In the genomic region with DNA sequence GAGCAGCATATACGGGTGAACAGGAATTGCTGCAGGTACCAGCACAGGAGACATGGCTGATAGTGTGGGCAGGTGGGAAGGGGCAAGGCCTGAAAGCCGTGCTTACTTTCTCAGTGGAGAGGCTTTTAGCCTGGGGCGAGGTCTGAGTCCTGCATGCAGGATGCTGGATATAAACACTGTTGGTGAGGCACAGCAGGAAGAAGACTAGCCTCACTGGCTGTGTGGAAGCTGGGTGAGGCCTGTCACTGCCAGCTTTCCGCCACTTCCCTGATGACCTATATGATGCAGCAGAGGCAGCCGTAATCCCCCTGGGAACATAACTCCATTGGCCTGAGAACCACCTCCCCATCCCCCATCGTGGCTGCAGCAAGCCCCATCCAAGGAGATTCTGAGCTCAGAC, we compare ENCODE assay signal across 18 cellular contexts. TPM values are rescaled to one million over a fixed set of nuclear protein-coding genes. Genes with fewer than 3 reads are reported as not detected.
DNase-seq lines count a peak whose midpoint lies in the region; ATAC-seq and TF ChIP-seq lines count a peak whose summit lies in the region.
"Had no signal": no experiment of that assay in that cellular context is flagged by ENCODE, and none has a peak within 500 bp of the region (broad histone marks: within the 10 kb centered on the region; RNA-seq: fewer than 3 reads in every experiment).

No MANE protein-coding gene starts in this region.

- H3K36me3 Mint-ChIP-seq in GM23338 (ENCODE audit: low read depth) (peaks cover 9% of the 10 kb centered on the region), endodermal cell (ENCODE audit: low read depth) (peaks cover 2% of the 10 kb centered on the region), neural progenitor cell (peaks cover 4% of the 10 kb centered on the region)

- no peaks in the 10 kb centered on the region for H3K27me3 ChIP-seq in GM23338 (ENCODE audit: insufficient read depth)
- no peaks in the 10 kb centered on the region for H3K27me3 ChIP-seq in endodermal cell (ENCODE audit: control insufficient read depth, insufficient read depth, low read length, poor library complexity, severe bottlenecking)
- no peaks in the 10 kb centered on the region for H3K27me3 ChIP-seq in neural progenitor cell
- H3K27me3 ChIP-seq: BLaER1 had no signal

- no peak overlapping the region for H3K9ac ChIP-seq in endodermal cell (ENCODE audit: extremely low read depth, low read length, poor library complexity, severe bottlenecking)
- no peak overlapping the region for H3K9ac ChIP-seq in neural progenitor cell
- H3K9ac ChIP-seq: BLaER1 had no signal

- H3K9me3 Mint-ChIP-seq in GM23338, result peaks cover 13% of the 10 kb centered on the region; the same call in 2 of the 3 replicates
- peaks cover 20% of the 10 kb centered on the region for H3K9me3 Mint-ChIP-seq in endodermal cell
- H3K9me3 Mint-ChIP-seq in neural progenitor cell, result peaks cover 20% of the 10 kb centered on the region

- TF ChIP-seq CTCF in GM23338 (conservative IDR thresholded peaks at IDR 0.05; ENCODE audit: low read depth in 2 of 2), result no peak
- TF ChIP-seq CTCF in endodermal cell (conservative IDR thresholded peaks at IDR 0.05), result no peak
- TF ChIP-seq CTCF in neural progenitor cell (IDR thresholded peaks at IDR 0.05), result no peak

- H3F3A ChIP-seq in GM23338 (replicated peaks; ENCODE audit: low read depth) (no peaks in the 10 kb centered on the region), neural progenitor cell (ENCODE audit: low read depth) (no peaks in the 10 kb centered on the region)

- H3K4me2 ChIP-seq in GM23338, result no peak overlapping the region
- peak overlapping the region; percentile 26 for H3K4me2 ChIP-seq in neural progenitor cell
- H3K4me2 ChIP-seq: BLaER1 had no signal

- 89% methylated on average over 5 to 6 of the region's 6 CpGs for WGBS in endodermal cell (ENCODE audit: insufficient coverage in 1 of 2, insufficient read length in 1 of 2), 2 experiments

- H3K9me3 ChIP-seq in endodermal cell (ENCODE audit: control insufficient read depth, low read length) (peaks cover 17% of the 10 kb centered on the region), neural progenitor cell (ENCODE audit: low read depth) (no peaks in the 10 kb centered on the region)
- H3K9me3 ChIP-seq: BLaER1 had no signal

- no peaks in the 10 kb centered on the region for H3K4me1 ChIP-seq in GM23338 (ENCODE audit: insufficient read depth)
- peaks cover 7% of the 10 kb centered on the region for H3K4me1 ChIP-seq in endodermal cell (ENCODE audit: control insufficient read depth, insufficient read depth, low read length)
- peaks cover 6% of the 10 kb centered on the region for H3K4me1 ChIP-seq in neural progenitor cell
- H3K4me1 ChIP-seq: BLaER1 had no signal

- H3K27ac Mint-ChIP-seq in GM23338 (peak overlapping the region; percentile 51; the same call in 1 of the 2 replicates), endodermal cell (no peak overlapping the region), neural progenitor cell (peak overlapping the region; percentile 17)

- H3K36me3 ChIP-seq in GM23338 (ENCODE audit: insufficient read depth) (0 out of 2 replicates have a peak, but pooled peaks cover 8% of the 10 kb centered on the region), endodermal cell (ENCODE audit: control insufficient read depth, insufficient read depth, low read length) (no peaks in the 10 kb centered on the region), neural progenitor cell (no peaks in the 10 kb centered on the region)
- H3K36me3 ChIP-seq: BLaER1 had no signal

- ATAC-seq in GM23338 (no peak; the same call in 2 of the 3 replicates), GM21619 (IDR thresholded peaks at IDR 0.05; ENCODE audit: unreplicated experiment) (no peak), HG02610 (IDR thresholded peaks at IDR 0.05; ENCODE audit: unreplicated experiment) (no peak), GM18867 (IDR thresholded peaks at IDR 0.05; ENCODE audit: unreplicated experiment) (no peak)
- ATAC-seq: GM12878 had no signal

- H2AFZ ChIP-seq in GM23338 (peak overlapping the region; percentile 72), neural progenitor cell (replicated peaks) (peak overlapping the region; percentile 61)

- H3K4me1 Mint-ChIP-seq in GM23338, result peaks cover 11% of the 10 kb centered on the region; the same call in 2 of the 3 replicates
- H3K4me1 Mint-ChIP-seq in endodermal cell, result peaks cover 32% of the 10 kb centered on the region
- H3K4me1 Mint-ChIP-seq in neural progenitor cell, result peaks cover 13% of the 10 kb centered on the region

- no peaks in the 10 kb centered on the region for H3K9me2 ChIP-seq in GM23338 (ENCODE audit: insufficient read depth)

- peak; percentile 10 for DNase-seq in DMS153 (lab: John Stamatoyannopoulos, UW)
- no peak for DNase-seq in DMS153 treated with DMSO at 0.1 percent for 48 hours (lab: John Stamatoyannopoulos, UW; ENCODE audit: unreplicated experiment)
- no peak for DNase-seq in GM23338 (ENCODE audit: low spot score)
- DNase-seq in endodermal cell, result peak; percentile 59
- DNase-seq in neural progenitor cell (ENCODE audit: low spot score), result peak; percentile 26
- DNase-seq: H7, NCI-H146, NCI-H446 treated with DMSO at 0.1 percent for 48 hours, NCI-H774, SIG-M5 had no signal

- H3K4me3 Mint-ChIP-seq in GM23338, result no peak overlapping the region
- H3K4me3 Mint-ChIP-seq in endodermal cell, result no peak overlapping the region
- H3K4me3 Mint-ChIP-seq in neural progenitor cell, result no peak overlapping the region

- peaks cover 2% of the 10 kb centered on the region for H3K27me3 Mint-ChIP-seq in GM23338 (ENCODE audit: insufficient read depth, low read depth, poor library complexity)
- no peaks in the 10 kb centered on the region for H3K27me3 Mint-ChIP-seq in endodermal cell (ENCODE audit: insufficient read depth)
- H3K27me3 Mint-ChIP-seq in neural progenitor cell (ENCODE audit: insufficient read depth, low read depth), result peaks cover 4% of the 10 kb centered on the region

- H3K79me2 ChIP-seq in GM23338 (replicated peaks; ENCODE audit: insufficient read depth) (no peaks in the 10 kb centered on the region), neural progenitor cell (ENCODE audit: low read depth) (no peaks in the 10 kb centered on the region)

- no peak overlapping the region for H3K27ac ChIP-seq in GM23338 (ENCODE audit: low read depth)
- no peak overlapping the region for H3K27ac ChIP-seq in endodermal cell (ENCODE audit: low read depth, low read length)
- no peak overlapping the region for H3K27ac ChIP-seq in neural progenitor cell
- H3K27ac ChIP-seq: 22Rv1, BLaER1 had no signal

- H4K20me1 ChIP-seq in GM23338 (replicated peaks; ENCODE audit: insufficient read depth), result no peaks in the 10 kb centered on the region
- no peaks in the 10 kb centered on the region for H4K20me1 ChIP-seq in neural progenitor cell (ENCODE audit: low read depth)
- H4K20me1 ChIP-seq: BLaER1 had no signal

- H3K4me3 ChIP-seq in GM23338 (no peak overlapping the region), endodermal cell (ENCODE audit: low read length) (no peak overlapping the region), neural progenitor cell (no peak overlapping the region)
- H3K4me3 ChIP-seq: BLaER1, GM12878 had no signal

TF ChIP-seq in GM23338, 12 proteins besides CTCF, POLR2A, EP300 and RAD21 (continues in another document):
- no peak for TF ChIP-seq POLR2AphosphoS5 (IDR thresholded peaks at IDR 0.05; ENCODE audit: low read depth)
- TF ChIP-seq CREB1 (CRISPR knock-in tag; IDR thresholded peaks at IDR 0.05; ENCODE audit: low read depth), result no peak
- no peak for TF ChIP-seq STAT1 (IDR thresholded peaks at IDR 0.05; ENCODE audit: unreplicated experiment)

RNA-seq across cellular contexts. Expression of a gene that starts 54.4 kb away (rescaled TPM):
- total RNA-seq in GM23338 (2014; rRNA removed; shearing (Covaris generic)), result not detected in 2 replicates
- polyA plus RNA-seq in GM23338 (2016; fragmentation: Nextera tagmentation; extraction: Ambion mirVana), result not detected in 2 replicates
- total RNA-seq in endodermal cell, result not detected
- not detected for polyA plus RNA-seq in endodermal cell (2013, experiment 1 of 2)
- not detected for polyA plus RNA-seq in endodermal cell (2013, experiment 2 of 2)
- total RNA-seq in neural progenitor cell (ENCODE audit: low replicate concordance), result not detected in 2 replicates
- total RNA-seq: G401, H7, HT-29 had no signal

Comparison
In these comparisons a context has a peak if more than half of its experiments do, and no peak if none do; other contexts are left out.
1. DNase-seq: peak in DMS153 (single experiment), endodermal cell (single experiment) and neural progenitor cell (single experiment); none in DMS153 treated with DMSO at 0.1 percent for 48 hours (single experiment) and GM23338 (single experiment).